Comparison of ENCODE assay signal across 33 cellular contexts in the genomic region with DNA sequence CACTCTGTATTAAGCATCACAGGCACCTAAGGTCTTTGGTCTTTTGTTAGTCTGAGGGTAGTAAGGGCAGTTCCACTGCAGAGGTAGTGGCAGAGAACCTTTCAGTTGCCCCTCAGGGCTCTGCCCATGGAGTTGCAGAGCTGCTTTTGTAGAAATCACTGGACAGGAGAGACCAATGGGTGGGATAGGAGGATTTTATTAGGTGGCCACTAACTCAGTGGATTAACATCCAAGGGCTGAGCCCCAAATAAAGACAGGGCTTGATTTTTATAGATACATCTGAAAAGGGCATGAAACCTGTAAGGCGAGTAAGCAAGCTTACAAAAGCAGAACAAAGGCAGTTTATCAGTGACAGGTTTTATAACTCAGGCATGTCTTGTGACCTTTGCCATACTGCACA.
"Had no signal": no experiment of that assay in that cellular context is flagged by ENCODE, and none has a peak within 500 bp of the region (broad histone marks: within the 10 kb centered on the region; RNA-seq: fewer than 3 reads in every experiment).

No MANE protein-coding gene starts in this region.

- H3K27me3 ChIP-seq: cardiac muscle cell, MG63 had no signal

- H3K9me3 ChIP-seq: MG63 had no signal

- H3K36me3 ChIP-seq: cardiac muscle cell, MG63, WERI-Rb-1 had no signal

- H3K27ac ChIP-seq: cardiac muscle cell, WERI-Rb-1 had no signal

- H3K4me3 ChIP-seq: cardiac muscle cell, MG63 had no signal

- DNase-seq: activated CD4-positive, alpha-beta memory T cell treated with anti-CD3 and anti-CD28 coated beads, Interleukin-2, amount 10 ng/mL, durations not matched to agents 7 days and 5 days; activated CD4-positive, alpha-beta T cell treated with anti-CD3 and anti-CD28 coated beads for 1 hour; activated CD4-positive, alpha-beta T cell treated with anti-CD3 and anti-CD28 coated beads for 48 hours; activated CD4-positive, CD25-positive, alpha-beta regulatory T cell; activated CD8-positive, alpha-beta memory T cell treated with anti-CD3 and anti-CD28 coated beads for 24 hours; activated CD8-positive, alpha-beta memory T cell treated with anti-CD3 and anti-CD28 coated beads, Interleukin-2, amount 10 ng/mL, durations not matched to agents 7 days and 5 days; activated CD8-positive, alpha-beta memory T cell treated with anti-CD3 and anti-CD28 coated beads, Interleukin-2, amount 50 U/mL, for 48 hours; activated effector memory CD4-positive, alpha-beta T cell treated with Interleukin-2 at 50 U/mL for 16 hours; activated naive CD4-positive, alpha-beta T cell treated with anti-CD3 and anti-CD28 coated beads, Interleukin-2, amount 10 ng/mL, durations not matched to agents 7 days and 5 days; activated naive CD8-positive, alpha-beta T cell treated with anti-CD3 and anti-CD28 coated beads, Interleukin-2, amount 50 U/mL, for 24 hours; activated T-cell treated with anti-CD3 and anti-CD28 coated beads, Interleukin-2, amount 50 U/mL, for 48 hours; amniotic stem cell; aorta; Kasumi-1; KG1; MG63; MV-4-11; NCI-H1092 treated with DMSO at 0.1 percent for 48 hours; NCI-H1417; NCI-H146; NCI-H187; NCI-H2029 treated with DMSO at 0.1 percent for 48 hours; NCI-H2107; NCI-H2171; NCI-H510A; NCI-H526; Right ventricle myocardium superior; SW 1271; T-helper 1 cell; T-helper 2 cell; T-helper 9 cell; WERI-Rb-1 had no signal
